In genomic region chr2:2876350-2877042, GRCh38 we compare ENCODE assay signal across 15 cellular contexts.
DNase-seq lines count a peak whose midpoint lies in the region; ATAC-seq and TF ChIP-seq lines count a peak whose summit lies in the region.
"Had no signal": no experiment of that assay in that cellular context is flagged by ENCODE, and none has a peak within 500 bp of the region (broad histone marks: within the 10 kb centered on the region; RNA-seq: fewer than 3 reads in every experiment).

No MANE protein-coding gene starts in this region.

- DNase-seq in ELF-1 (ENCODE audit: low read depth, low spot score) (peak; percentile 27), islet precursor cell (peak; percentile 22), pons (ENCODE audit: low spot score) (peak; percentile 46), SKM-1 (lab: John Stamatoyannopoulos, UW; ENCODE audit: unreplicated experiment) (no peak), spleen (no peak)
- no peak for DNase-seq in effector CD4-positive, alpha-beta T cell
- DNase-seq: AML-193; CD8-positive, alpha-beta memory T cell; MV-4-11; NCI-H1417 treated with DMSO at 0.1 percent for 48 hours; NCI-H345; PC-3 had no signal

- H3K36me3 Mint-ChIP-seq in brain: no peaks in the 10 kb centered on the region
- H3K36me3 Mint-ChIP-seq: CD8-positive, alpha-beta memory T cell had no signal

- H3K36me3 ChIP-seq in spleen: no peaks in the 10 kb centered on the region
- H3K36me3 ChIP-seq: SJSA1 had no signal

- no peaks in the 10 kb centered on the region for H3K27me3 ChIP-seq in spleen (replicated peaks in 1 of 7)
- H3K27me3 ChIP-seq: SJSA1 had no signal

- peaks cover 0 to 18% (median 0%) of the 10 kb centered on the region in 8 donors for H3K9me3 ChIP-seq in spleen

- intact Hi-C loops in spleen (cut with DNase I; ENCODE audit: low total_unique reads): no loop called here

- peak overlapping the region in 4 of 5 experiments; percentile 14 to 78 (median 64) for H3K4me3 Mint-ChIP-seq in brain
- H3K4me3 Mint-ChIP-seq: CD8-positive, alpha-beta memory T cell had no signal

- peaks cover 0 to 18% (median 8%) of the 10 kb centered on the region in 6 donors for H3K4me1 ChIP-seq in spleen
- H3K4me1 ChIP-seq: SJSA1 had no signal

- WGBS in spleen, 5 donors: 77 to 86% (median 78%) methylated on average over 14 of the region's 14 CpGs

- ATAC-seq in GM18861 (IDR thresholded peaks at IDR 0.05; ENCODE audit: unreplicated experiment): no peak
- ATAC-seq: PC-3 had no signal

- H3K27ac Mint-ChIP-seq in brain: peak overlapping the region; percentile 83 to 98 (median 93)
- H3K27ac Mint-ChIP-seq: CD8-positive, alpha-beta memory T cell had no signal

- peaks cover 7% of the 10 kb centered on the region for H3K27me3 Mint-ChIP-seq in brain
- H3K27me3 Mint-ChIP-seq: CD8-positive, alpha-beta memory T cell had no signal

- H3K4me3 ChIP-seq in spleen: no peak overlapping the region
- H3K4me3 ChIP-seq: SJSA1 had no signal

- peaks cover 0 to 16% (median 8%) of the 10 kb centered on the region in 5 experiments for H3K9me3 Mint-ChIP-seq in brain
- H3K9me3 Mint-ChIP-seq: CD8-positive, alpha-beta memory T cell had no signal

- H3K4me1 Mint-ChIP-seq in brain: peaks cover 86% of the 10 kb centered on the region
- H3K4me1 Mint-ChIP-seq: CD8-positive, alpha-beta memory T cell had no signal

- no peak for TF ChIP-seq POLR2A in spleen (IDR thresholded peaks at IDR 0.05)

- TF ChIP-seq CTCF in brain (conservative IDR thresholded peaks at IDR 0.05) (no peak), spleen (IDR thresholded peaks at IDR 0.05 in 8 of 11, conservative IDR thresholded peaks at IDR 0.05 in 3 of 11) (no peak)

- H3K27ac ChIP-seq in spleen: no peak overlapping the region
- H3K27ac ChIP-seq: SJSA1 had no signal

Comparison
In these comparisons a context has a peak if more than half of its experiments do, and no peak if none do; other contexts are left out.
1. DNase-seq: peak in ELF-1 (single experiment), islet precursor cell (single experiment) and pons (single experiment); none in SKM-1 (single experiment), spleen (single experiment) and effector CD4-positive, alpha-beta T cell (single experiment).